In the genomic region with DNA sequence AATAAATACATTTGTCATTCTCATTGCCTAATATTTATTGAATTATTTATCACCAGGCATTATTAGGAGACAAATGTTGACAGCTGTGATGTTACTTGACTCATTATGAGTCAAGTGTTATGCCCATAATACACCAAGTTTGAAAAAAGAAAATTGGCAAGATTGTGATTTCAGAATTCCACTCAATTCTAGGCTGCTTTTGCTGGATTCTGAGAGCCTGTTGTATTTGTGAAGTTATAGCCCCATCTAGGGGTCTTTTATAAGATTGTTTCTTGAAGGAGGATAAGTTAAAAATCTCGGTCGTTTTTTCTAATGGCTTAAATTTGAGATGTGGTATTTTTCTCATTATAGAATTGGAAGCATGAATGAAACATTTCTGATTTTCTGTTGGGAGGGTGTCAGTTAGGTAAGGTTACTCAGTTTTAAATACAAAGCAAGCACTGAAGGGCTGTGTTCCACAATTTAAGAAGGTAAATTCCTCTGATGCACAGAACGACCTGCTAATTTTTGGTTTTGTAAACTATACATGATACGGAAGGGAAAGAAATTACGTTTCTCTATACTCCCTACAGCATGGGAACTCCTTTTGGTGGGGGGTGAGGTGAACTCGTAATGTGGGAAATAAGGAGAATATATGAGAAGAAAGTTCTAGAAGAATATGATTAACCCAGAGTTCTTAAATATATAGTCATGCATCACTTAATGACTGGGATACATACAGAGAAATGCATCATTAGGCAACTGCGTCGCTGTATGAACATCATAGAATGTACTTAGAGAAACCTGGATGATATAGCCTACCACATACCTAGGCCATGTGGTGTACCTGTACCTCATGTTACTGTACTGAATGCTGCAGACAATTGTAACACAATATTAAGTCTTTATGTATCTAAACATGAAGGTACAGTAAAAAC, we compare ENCODE assay signal across 8 cellular contexts. TPM values are rescaled to one million over a fixed set of nuclear protein-coding genes. Genes with fewer than 3 reads are reported as not detected.
DNase-seq lines count a peak whose midpoint lies in the region; TF ChIP-seq lines count a peak whose summit lies in the region.

No MANE protein-coding gene starts in this region.

- H3K27ac ChIP-seq in cardiac muscle cell (no peak overlapping the region), right atrium auricular region (no peak overlapping the region), adrenal gland (no peak overlapping the region), hepatocyte (no peak overlapping the region), stomach (no peak overlapping the region)

- TF ChIP-seq CTCF in cardiac muscle cell (IDR thresholded peaks at IDR 0.05; ENCODE audit: low read depth, low read length) (peak; percentile 48), right atrium auricular region (IDR thresholded peaks at IDR 0.05) (peak in 1 of 2 donors; percentile 73), adrenal gland (IDR thresholded peaks at IDR 0.05) (peak; percentile 31 to 81 (median 68)), hepatocyte (IDR thresholded peaks at IDR 0.05; ENCODE audit: poor library complexity) (peak; percentile 73), stomach (IDR thresholded peaks at IDR 0.05) (peak in 5 of 7 experiments; percentile 17 to 65 (median 41))

- H3K36me3 ChIP-seq in cardiac muscle cell (no peaks in the 10 kb centered on the region), right atrium auricular region (no peaks in the 10 kb centered on the region), adrenal gland (replicated peaks in 1 of 2) (no peaks in the 10 kb centered on the region), hepatocyte (replicated peaks; ENCODE audit: insufficient read depth, low read depth) (no peaks in the 10 kb centered on the region), stomach (no peaks in the 10 kb centered on the region)

- H3K27me3 ChIP-seq in cardiac muscle cell, result no peaks in the 10 kb centered on the region
- no peaks in the 10 kb centered on the region for H3K27me3 ChIP-seq in right atrium auricular region
- H3K27me3 ChIP-seq in adrenal gland, result no peaks in the 10 kb centered on the region
- no peaks in the 10 kb centered on the region for H3K27me3 ChIP-seq in hepatocyte
- no peaks in the 10 kb centered on the region for H3K27me3 ChIP-seq in stomach

- no peak for TF ChIP-seq EP300 in stomach (IDR thresholded peaks at IDR 0.05)

- H3K9me2 ChIP-seq in hepatocyte (replicated peaks; ENCODE audit: insufficient read depth), result no peaks in the 10 kb centered on the region

- 27 to 40% (median 33%) methylated on average over 8 of the region's 8 CpGs for WGBS in adrenal gland, 4 donors
- WGBS in hepatocyte (ENCODE audit: low lambda C conversion rate, missing lambda C conversion rate), result 56% methylated on average over 8 of the region's 8 CpGs
- 38 to 58% (median 49%) methylated on average over 8 of the region's 8 CpGs for WGBS in stomach, 5 donors

- intact Hi-C loops in adrenal gland (cut with DNase I), result loop anchor here (2.0 to 5.0 kb wide), 2 partner anchors 140 to 142 kb away; no protein-coding TSS in a partner anchor
- intact Hi-C loops in stomach (cut with DNase I; ENCODE audit: low total_unique reads), result loop anchor here (5.0 kb wide), 1 partner anchor 140 kb away; no protein-coding TSS in a partner anchor

- H3K4me3 ChIP-seq in cardiac muscle cell, result no peak overlapping the region
- no peak overlapping the region for H3K4me3 ChIP-seq in right atrium auricular region
- no peak overlapping the region for H3K4me3 ChIP-seq in adrenal gland
- no peak overlapping the region for H3K4me3 ChIP-seq in hepatocyte
- no peak overlapping the region for H3K4me3 ChIP-seq in stomach

- H3K4me2 ChIP-seq in hepatocyte, result no peak overlapping the region

- H3K4me1 ChIP-seq in cardiac muscle cell (ENCODE audit: low read depth) (no peaks in the 10 kb centered on the region), right atrium auricular region (no peaks in the 10 kb centered on the region), adrenal gland (replicated peaks in 1 of 2) (no peaks in the 10 kb centered on the region), hepatocyte (ENCODE audit: insufficient read depth) (no peaks in the 10 kb centered on the region), stomach (peaks cover 0 to 13% (median 4%) of the 10 kb centered on the region in 4 donors)

- H3K9me3 ChIP-seq in cardiac muscle cell (ENCODE audit: low read depth), result no peaks in the 10 kb centered on the region
- H3K9me3 ChIP-seq in right atrium auricular region, result no peaks in the 10 kb centered on the region
- no peaks in the 10 kb centered on the region for H3K9me3 ChIP-seq in adrenal gland (replicated peaks in 1 of 3)
- H3K9me3 ChIP-seq in hepatocyte (ENCODE audit: low read depth), result no peaks in the 10 kb centered on the region
- H3K9me3 ChIP-seq in stomach, result no peaks in the 10 kb centered on the region

- no peak overlapping the region for H2AFZ ChIP-seq in hepatocyte

- peak; percentile 65 to 77 for DNase-seq in cardiac muscle cell (ENCODE audit: low read depth in 1 of 2, low spot score in 1 of 2)
- DNase-seq in right atrium auricular region (ENCODE audit: low spot score), result no peak
- DNase-seq in NCI-H2029 (lab: John Stamatoyannopoulos, UW), result peak; percentile 4
- no peak for DNase-seq in adrenal gland
- DNase-seq in hepatocyte (ENCODE audit: low spot score), result peak; percentile 71
- no peak for DNase-seq in stomach
- no peak for DNase-seq in stimulated activated CD4-positive, alpha-beta T cell treated with anti-CD3 and anti-CD28 coated beads, Interleukin-15, amount 100 ng/mL, for 24 hours
- DNase-seq in stimulated activated CD8-positive, alpha-beta memory T cell treated with anti-CD3 and anti-CD28 coated beads, Interleukin-4, amount 100 ng/mL, for 48 hours, result no peak

- TF ChIP-seq POLR2A in adrenal gland (IDR thresholded peaks at IDR 0.05), result no peak
- no peak for TF ChIP-seq POLR2A in stomach (IDR thresholded peaks at IDR 0.05)

- no peaks in the 10 kb centered on the region for H4K20me1 ChIP-seq in hepatocyte (ENCODE audit: insufficient read depth, poor library complexity, severe bottlenecking)

- H3K79me2 ChIP-seq in hepatocyte, result no peaks in the 10 kb centered on the region

RNA-seq across cellular contexts. Expression of a gene that starts 2.6 kb away (rescaled TPM):
- total RNA-seq in cardiac muscle cell (0.04 and 0.06 TPM in 2 replicates), right atrium auricular region (under 1 TPM in 1 of 2 donors, not detected in 1; 0.33 TPM), adrenal gland (under 1 TPM in 5 of 8 donors, not detected in 3; 0.22 to 0.78 (median 0.42) TPM), hepatocyte (0.10 and 2.6 TPM in 2 replicates), stomach (1 to 10 TPM in 4 of 5 donors, not detected in 1; 1.7 to 9.0 (median 3.3) TPM)
- polyA plus RNA-seq in cardiac muscle cell (0.06 TPM in 1 of 2 replicates, not detected in the other), adrenal gland (under 1 TPM in 2 of 3 donors, not detected in 1; 0.27 to 0.40 TPM), hepatocyte (0.06 and 0.33 TPM in 2 replicates), stomach (under 1 TPM in 2 of 3 donors, not detected in 1; 0.65 to 0.68 TPM)

RNA-seq across cellular contexts. Expression of a gene that starts 32.6 kb away (rescaled TPM):
- total RNA-seq in cardiac muscle cell (6.5 and 8.3 TPM in 2 replicates), right atrium auricular region (1 to 10 TPM; 5.5 to 6.5 TPM), adrenal gland (1 to 10 TPM; 1.3 to 4.9 (median 4.0) TPM), hepatocyte (14.4 and 17.5 TPM in 2 replicates), stomach (10 to 100 TPM; 15.4 to 79.9 (median 30.3) TPM)
- polyA plus RNA-seq in cardiac muscle cell (7.1 and 10.0 TPM in 2 replicates), adrenal gland (1 to 10 TPM; 4.3 to 5.6 (median 5.2) TPM), hepatocyte (9.2 and 10.2 TPM in 2 replicates), stomach (10 to 100 TPM; 10.6 to 19.9 (median 10.9) TPM)

Comparison
In these comparisons a context has a peak if more than half of its experiments do, and no peak if none do; other contexts are left out.
1. DNase-seq: peak in cardiac muscle cell (2 of 2), NCI-H2029 (single experiment) and hepatocyte (single experiment); none in right atrium auricular region (single experiment), adrenal gland (0 of 7), stomach (single experiment), stimulated activated CD4-positive, alpha-beta T cell treated with anti-CD3 and anti-CD28 coated beads, Interleukin-15, amount 100 ng/mL, for 24 hours (single experiment) and stimulated activated CD8-positive, alpha-beta memory T cell treated with anti-CD3 and anti-CD28 coated beads, Interleukin-4, amount 100 ng/mL, for 48 hours (single experiment).